In genomic region chr2:234699456-234699855, GRCh38 we compare ENCODE assay signal across 32 cellular contexts.
"Had no signal": no experiment of that assay in that cellular context is flagged by ENCODE, and none has a peak within 500 bp of the region (broad histone marks: within the 10 kb centered on the region; RNA-seq: fewer than 3 reads in every experiment).

No MANE protein-coding gene starts in this region.

- H3K4me2 ChIP-seq: KMS-11 had no signal

- DNase-seq: activated B cell treated with CpG ODN at 0.5 μM for 24 hours; activated CD4-positive, alpha-beta T cell treated with anti-CD3 and anti-CD28 coated beads, Interleukin-2, amount 10 ng/mL, durations not matched to agents 24 days and 14 days; activated CD4-positive, alpha-beta T cell treated with anti-CD3 and anti-CD28 coated beads, Interleukin-2, amount 50 U/mL, for 4 hours; activated CD8-positive, alpha-beta T cell treated with anti-CD3 and anti-CD28 coated beads for 36 hours; activated gamma-delta T cell; activated naive CD4-positive, alpha-beta T cell treated with Interleukin-2 at 50 U/mL for 16 hours; activated T-cell treated with anti-CD3 and anti-CD28 coated beads, Interleukin-2, amount 50 U/mL, for 1 hour; anterior cingulate cortex; caudate nucleus; MM.1S; MV-4-11; NCI-H1092; NCI-H146; NCI-H187; NCI-H2029 treated with DMSO at 0.1 percent for 48 hours; NCI-H2107; NCI-H2171; NCI-H510A; NCI-H526; NCI-H748 treated with DMSO at 0.1 percent for 48 hours; OCI-M1; Right ventricle myocardium superior; SW 1271; T-helper 1 cell; T-helper 2 cell; T-helper 9 cell had no signal

- H3K27ac Mint-ChIP-seq: activated B cell treated with CpG ODN at 0.5 μM for 24 hours; activated CD4-positive, alpha-beta T cell treated with anti-CD3 and anti-CD28 coated beads, Interleukin-2, amount 10 ng/mL, durations not matched to agents 24 days and 14 days; activated CD8-positive, alpha-beta T cell treated with anti-CD3 and anti-CD28 coated beads for 36 hours; activated naive CD4-positive, alpha-beta T cell treated with anti-CD3 and anti-CD28 coated beads, Interleukin-2, amount 50 U/mL, for 24 hours; activated T-helper 2 cell treated with anti-CD3 and anti-CD28 coated beads, Interferon-gamma antibody, Interleukin-2, Interleukin-4, amounts not matched to agents 10 μg/mL and 5 μg/mL and 100 μg/mL, durations not matched to agents 14 hours and 24 hours and 36 hours; brain had no signal

- H3K9ac ChIP-seq: KMS-11 had no signal

- H3K4me1 Mint-ChIP-seq: activated B cell treated with CpG ODN at 0.5 μM for 24 hours; activated CD4-positive, alpha-beta T cell treated with anti-CD3 and anti-CD28 coated beads, Interleukin-2, amount 10 ng/mL, durations not matched to agents 24 days and 14 days; activated naive CD4-positive, alpha-beta T cell treated with anti-CD3 and anti-CD28 coated beads, Interleukin-2, amount 50 U/mL, for 24 hours had no signal

- ATAC-seq: activated CD8-positive, alpha-beta T cell treated with anti-CD3 and anti-CD28 coated beads for 36 hours had no signal

- H3K4me3 Mint-ChIP-seq: activated B cell treated with CpG ODN at 0.5 μM for 24 hours; activated CD4-positive, alpha-beta T cell treated with anti-CD3 and anti-CD28 coated beads, Interleukin-2, amount 10 ng/mL, durations not matched to agents 24 days and 14 days; activated CD8-positive, alpha-beta T cell treated with anti-CD3 and anti-CD28 coated beads for 36 hours; activated naive CD4-positive, alpha-beta T cell treated with anti-CD3 and anti-CD28 coated beads, Interleukin-2, amount 50 U/mL, for 24 hours; brain had no signal

- H3K27me3 Mint-ChIP-seq: activated B cell treated with CpG ODN at 0.5 μM for 24 hours; activated CD4-positive, alpha-beta T cell treated with anti-CD3 and anti-CD28 coated beads, Interleukin-2, amount 10 ng/mL, durations not matched to agents 24 days and 14 days; brain had no signal

- H3K27ac ChIP-seq: KMS-11, VCaP had no signal

- FAIRE-seq: bronchial epithelial cell had no signal
